ENCODE assay signal across 8 cellular contexts in the genomic region with DNA sequence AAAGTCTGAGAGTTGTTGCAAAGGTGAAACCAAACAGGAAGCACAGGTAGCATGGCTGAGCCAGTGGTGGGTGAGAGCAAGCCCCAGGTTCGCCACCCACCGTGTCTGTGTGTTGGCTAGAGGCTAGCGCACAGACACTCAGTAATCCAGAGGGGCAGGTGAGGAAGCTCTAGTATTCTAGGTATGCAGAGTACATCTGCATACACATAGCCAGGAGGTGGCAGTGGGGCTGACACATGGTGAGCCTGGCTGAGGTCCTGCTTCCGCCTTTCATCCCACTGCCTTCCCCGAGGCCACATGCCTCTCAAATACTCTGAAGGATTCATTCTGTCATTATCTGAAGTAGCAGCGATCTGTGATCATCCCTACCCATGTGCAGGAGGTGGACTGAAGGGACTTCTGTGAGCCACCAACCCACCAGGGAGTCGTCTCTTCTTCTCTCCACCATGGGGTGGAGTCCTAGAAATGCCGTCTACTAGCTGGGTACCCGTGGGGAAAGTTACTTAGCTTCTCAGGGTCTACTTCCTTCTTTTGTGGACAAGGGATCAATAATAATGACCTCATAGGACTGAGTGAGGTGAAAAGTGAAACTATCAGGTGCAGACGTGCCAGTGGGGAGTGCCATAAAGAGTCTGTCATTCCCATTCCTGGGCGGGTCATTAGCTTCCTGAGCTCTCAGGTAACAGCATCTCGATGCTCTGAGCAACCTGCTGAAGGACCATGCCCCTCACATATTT. TPM values are rescaled to one million over a fixed set of nuclear protein-coding genes. Genes with fewer than 3 reads are reported as not detected.
A peak's percentile ranks its signal among the peaks of the same experiment; 100 is the strongest.
DNase-seq lines count a peak whose midpoint lies in the region; ATAC-seq and TF ChIP-seq lines count a peak whose summit lies in the region.

No MANE protein-coding gene starts in this region.

- peak overlapping the region; percentile 57; the same call in 1 of the 2 replicates for H3K27ac ChIP-seq in HUES6 (ENCODE audit: low read depth, low read length)

- no peak overlapping the region for H3K4me3 Mint-ChIP-seq in mesothelial cell of epicardium

- H3K36me3 Mint-ChIP-seq in mesothelial cell of epicardium: peaks cover 25% of the 10 kb centered on the region

- no peaks in the 10 kb centered on the region for H3K27me3 Mint-ChIP-seq in mesothelial cell of epicardium (ENCODE audit: low read depth)

- H3K4me1 Mint-ChIP-seq in mesothelial cell of epicardium: peaks cover 11% of the 10 kb centered on the region

- peaks cover 11% of the 10 kb centered on the region for H3K36me3 ChIP-seq in HUES6 (ENCODE audit: control insufficient read depth, insufficient read depth, low read length)

- no peak for TF ChIP-seq CTCF in mesothelial cell of epicardium (IDR thresholded peaks at IDR 0.05; ENCODE audit: unreplicated experiment)

- H3K4me3 ChIP-seq in HUES6 (ENCODE audit: low read depth, low read length): no peak overlapping the region

- peak; percentile 54 for ATAC-seq in GM18505 (IDR thresholded peaks at IDR 0.05; ENCODE audit: unreplicated experiment)
- peak; percentile 74 for ATAC-seq in GM21447 (IDR thresholded peaks at IDR 0.05; ENCODE audit: unreplicated experiment)

- DNase-seq in iPS-NIHi7 (ENCODE audit: extremely low spot score) (peak; percentile 88), NCI-H1105 (lab: John Stamatoyannopoulos, UW) (no peak), NCI-H2196 (lab: John Stamatoyannopoulos, UW; ENCODE audit: unreplicated experiment) (no peak), mesothelial cell of epicardium (ENCODE audit: low spot score in 2 of 2, unreplicated experiment in 2 of 2) (no peak), NK-92 (lab: John Stamatoyannopoulos, UW; ENCODE audit: unreplicated experiment) (no peak)

- TF ChIP-seq POLR2A in GM18505 (IDR thresholded peaks at IDR 0.05; ENCODE audit: borderline replicate concordance, extremely low read depth, insufficient read depth, insufficient read length): peak; percentile 30

- H3K9me3 ChIP-seq in HUES6 (ENCODE audit: control insufficient read depth, insufficient read depth, low read depth, low read length): no peaks in the 10 kb centered on the region

- no peak overlapping the region for H3K27ac Mint-ChIP-seq in mesothelial cell of epicardium

- H3K9me3 Mint-ChIP-seq in mesothelial cell of epicardium: no peaks in the 10 kb centered on the region

- H3K27me3 ChIP-seq in HUES6 (ENCODE audit: control insufficient read depth, insufficient read depth, low read length): no peaks in the 10 kb centered on the region

- H3K4me1 ChIP-seq in HUES6 (ENCODE audit: control insufficient read depth, insufficient read depth, low read length): peaks cover 17% of the 10 kb centered on the region

- H3K9ac ChIP-seq in HUES6 (ENCODE audit: low read length): peak overlapping the region; percentile 65

RNA-seq across cellular contexts. Expression of a gene that starts 36.0 kb away (rescaled TPM):
- total RNA-seq in mesothelial cell of epicardium: 0.22 TPM in 1 of 3 replicates, not detected in the others

RNA-seq across cellular contexts. Expression of a gene that starts 58.3 kb away (rescaled TPM):
- 1.9 to 2.0 TPM (median 2.0 TPM) in 3 replicates for total RNA-seq in mesothelial cell of epicardium
